ENCODE assay signal across 15 cellular contexts in the genomic region with DNA sequence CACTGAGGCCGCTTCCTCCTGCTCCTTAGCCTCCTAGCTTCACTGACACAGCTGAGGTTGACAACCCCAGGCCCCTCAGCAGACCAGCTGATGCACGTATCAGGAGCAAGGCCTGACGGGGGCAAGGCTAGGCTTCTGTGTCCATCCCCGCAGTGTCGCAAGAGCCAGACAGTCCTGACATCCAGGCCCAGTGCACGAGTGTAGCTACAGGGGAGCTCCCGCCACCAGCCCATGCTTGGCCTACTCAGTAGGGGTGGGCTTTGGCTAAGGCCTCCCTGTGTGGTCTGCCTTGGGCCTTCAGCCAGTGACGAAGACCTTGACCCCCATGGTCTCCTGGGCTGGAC.
DNase-seq lines count a peak whose midpoint lies in the region; ATAC-seq, FAIRE-seq and TF ChIP-seq lines count a peak whose summit lies in the region.
"Had no signal": no experiment of that assay in that cellular context is flagged by ENCODE, and none has a peak within 500 bp of the region (broad histone marks: within the 10 kb centered on the region; RNA-seq: fewer than 3 reads in every experiment).

No MANE protein-coding gene starts in this region.

- H3K9me3 Mint-ChIP-seq in activated CD4-positive, alpha-beta T cell treated with anti-CD3 and anti-CD28 coated beads, Interleukin-2, amount 10 ng/mL, durations not matched to agents 24 days and 14 days: no peaks in the 10 kb centered on the region
- no peaks in the 10 kb centered on the region for H3K9me3 Mint-ChIP-seq in immature natural killer cell
- H3K9me3 Mint-ChIP-seq in stimulated activated effector memory CD8-positive, alpha-beta T cell treated with anti-CD3 and anti-CD28 coated beads, Interleukin-12 subunit alpha, Interleukin-12 subunit beta, amount 100 ng/mL, for 72 hours: no peaks in the 10 kb centered on the region
- no peaks in the 10 kb centered on the region for H3K9me3 Mint-ChIP-seq in CD4-positive, alpha-beta memory T cell
- H3K9me3 Mint-ChIP-seq: activated T-helper 1 cell treated with anti-CD3 and anti-CD28 coated beads, Interleukin-12 subunit alpha, Interleukin-12 subunit beta, Interleukin-2, Interleukin-4 antibody, amounts not matched to agents 30 ng/mL and 10 ng/mL and 1 ng/mL, durations not matched to agents 14 hours and 24 hours and 36 hours; endodermal cell had no signal

- peaks cover 7% of the 10 kb centered on the region for H3K27me3 Mint-ChIP-seq in activated CD4-positive, alpha-beta T cell treated with anti-CD3 and anti-CD28 coated beads, Interleukin-2, amount 10 ng/mL, durations not matched to agents 24 days and 14 days
- H3K27me3 Mint-ChIP-seq in immature natural killer cell (ENCODE audit: low read depth in 3 of 3): peaks cover 9 to 12% (median 11%) of the 10 kb centered on the region in 3 donors
- no peaks in the 10 kb centered on the region for H3K27me3 Mint-ChIP-seq in CD4-positive, alpha-beta memory T cell

- in situ Hi-C loops in astrocyte of the spinal cord (cut with HindIII; ENCODE audit: low sequenced_read_pairs): no loop called here

- no peaks in the 10 kb centered on the region for H3K27me3 ChIP-seq in CD4-positive, alpha-beta memory T cell (ENCODE audit: insufficient read depth, low read length)
- H3K27me3 ChIP-seq: foreskin keratinocyte had no signal

- H3K4me3 Mint-ChIP-seq in activated CD4-positive, alpha-beta T cell treated with anti-CD3 and anti-CD28 coated beads, Interleukin-2, amount 10 ng/mL, durations not matched to agents 24 days and 14 days: peak overlapping the region; percentile 18
- H3K4me3 Mint-ChIP-seq in immature natural killer cell: peak overlapping the region; percentile 74 to 86 (median 79)
- H3K4me3 Mint-ChIP-seq in stimulated activated effector memory CD8-positive, alpha-beta T cell treated with anti-CD3 and anti-CD28 coated beads, Interleukin-12 subunit alpha, Interleukin-12 subunit beta, amount 100 ng/mL, for 72 hours: peak overlapping the region; percentile 62
- peak overlapping the region in 1 of 8 donors; percentile 10 for H3K4me3 Mint-ChIP-seq in CD4-positive, alpha-beta memory T cell
- H3K4me3 Mint-ChIP-seq: endodermal cell had no signal

- peaks cover 24% of the 10 kb centered on the region for H3K4me1 ChIP-seq in CD4-positive, alpha-beta memory T cell (ENCODE audit: insufficient read depth, low read length)
- H3K4me1 ChIP-seq: foreskin keratinocyte had no signal

- H3K36me3 ChIP-seq in CD4-positive, alpha-beta memory T cell (ENCODE audit: insufficient read depth, low read length): no peaks in the 10 kb centered on the region

- intact Hi-C loops in activated CD4-positive, alpha-beta T cell treated with anti-CD3 and anti-CD28 coated beads, Interleukin-2, amount 10 ng/mL, durations not matched to agents 24 days and 14 days (cut with micrococcal nuclease): loop anchor here (5.0 kb wide), 2 partner anchors 177 to 198 kb away; partner anchors contain the start of gene DPF3
- intact Hi-C loops in CD4-positive, alpha-beta memory T cell (cut with micrococcal nuclease): no loop called here

- no peak overlapping the region for H3K27ac ChIP-seq in CD4-positive, alpha-beta memory T cell (ENCODE audit: low read depth, low read length)
- H3K27ac ChIP-seq: 22Rv1, foreskin keratinocyte had no signal

- no peak for DNase-seq in activated CD4-positive, alpha-beta T cell treated with anti-CD3 and anti-CD28 coated beads, Interleukin-2, amount 10 ng/mL, durations not matched to agents 24 days and 14 days
- DNase-seq in activated CD4-positive, alpha-beta T cell treated with anti-CD3 and anti-CD28 coated beads, Interleukin-2, amount 50 U/mL, for 48 hours: no peak
- peak; percentile 27 for DNase-seq in astrocyte of the spinal cord (ENCODE audit: low read depth, low spot score)
- DNase-seq in immature natural killer cell: peak in 1 of 3 donors; percentile 22
- DNase-seq in stimulated activated effector memory CD8-positive, alpha-beta T cell treated with anti-CD3 and anti-CD28 coated beads, Interleukin-12 subunit alpha, Interleukin-12 subunit beta, amount 100 ng/mL, for 72 hours (ENCODE audit: low spot score in 2 of 2): no peak
- no peak for DNase-seq in CD4-positive, alpha-beta memory T cell
- no peak for DNase-seq in GOT3 (lab: John Stamatoyannopoulos, UW)
- DNase-seq in GM19239 (ENCODE audit: insufficient read length, low spot score): no peak
- DNase-seq: endodermal cell; foreskin keratinocyte; NCI-H1694; NCI-H510A treated with DMSO at 0.1 percent for 48 hours; stimulated activated naive CD4-positive, alpha-beta T cell treated with Interleukin-2 at 50 U/mL for 16 hours had no signal

- POLR2A ChIA-PET in CD4-positive, alpha-beta memory T cell (lab: Charles Lee; ENCODE audit: partially characterized antibody): no interaction called here

- ATAC-seq in stimulated activated effector memory CD8-positive, alpha-beta T cell treated with anti-CD3 and anti-CD28 coated beads, Interleukin-12 subunit alpha, Interleukin-12 subunit beta, amount 100 ng/mL, for 72 hours: no peak

- H3K27ac Mint-ChIP-seq in activated CD4-positive, alpha-beta T cell treated with anti-CD3 and anti-CD28 coated beads, Interleukin-2, amount 10 ng/mL, durations not matched to agents 24 days and 14 days: no peak overlapping the region
- H3K27ac Mint-ChIP-seq in immature natural killer cell: peak overlapping the region; percentile 70 to 95 (median 88)
- peak overlapping the region; percentile 65 for H3K27ac Mint-ChIP-seq in stimulated activated effector memory CD8-positive, alpha-beta T cell treated with anti-CD3 and anti-CD28 coated beads, Interleukin-12 subunit alpha, Interleukin-12 subunit beta, amount 100 ng/mL, for 72 hours
- H3K27ac Mint-ChIP-seq in CD4-positive, alpha-beta memory T cell: peak overlapping the region in 2 of 7 donors; percentile 14 to 62
- H3K27ac Mint-ChIP-seq: endodermal cell had no signal

- H3K4me3 ChIP-seq in astrocyte of the spinal cord (ENCODE audit: low read depth, low read length): no peak overlapping the region
- H3K4me3 ChIP-seq in CD4-positive, alpha-beta memory T cell (ENCODE audit: low read length in 2 of 2): no peak overlapping the region

- H3K36me3 Mint-ChIP-seq in activated CD4-positive, alpha-beta T cell treated with anti-CD3 and anti-CD28 coated beads, Interleukin-2, amount 10 ng/mL, durations not matched to agents 24 days and 14 days (ENCODE audit: low read depth): peaks cover 5% of the 10 kb centered on the region
- H3K36me3 Mint-ChIP-seq in immature natural killer cell: peaks cover 0 to 9% (median 8%) of the 10 kb centered on the region in 3 donors
- H3K36me3 Mint-ChIP-seq in stimulated activated effector memory CD8-positive, alpha-beta T cell treated with anti-CD3 and anti-CD28 coated beads, Interleukin-12 subunit alpha, Interleukin-12 subunit beta, amount 100 ng/mL, for 72 hours: no peaks in the 10 kb centered on the region
- H3K36me3 Mint-ChIP-seq in CD4-positive, alpha-beta memory T cell: no peaks in the 10 kb centered on the region

- no peaks in the 10 kb centered on the region for H3K9me3 ChIP-seq in CD4-positive, alpha-beta memory T cell (ENCODE audit: control insufficient read depth in 1 of 2, low read length in 2 of 2)

- peaks cover 43% of the 10 kb centered on the region for H3K4me1 Mint-ChIP-seq in activated CD4-positive, alpha-beta T cell treated with anti-CD3 and anti-CD28 coated beads, Interleukin-2, amount 10 ng/mL, durations not matched to agents 24 days and 14 days
- H3K4me1 Mint-ChIP-seq in immature natural killer cell: peaks cover 64 to 82% of the 10 kb centered on the region in 2 donors
- H3K4me1 Mint-ChIP-seq in stimulated activated effector memory CD8-positive, alpha-beta T cell treated with anti-CD3 and anti-CD28 coated beads, Interleukin-12 subunit alpha, Interleukin-12 subunit beta, amount 100 ng/mL, for 72 hours: peaks cover 53% of the 10 kb centered on the region
- peaks cover 8 to 37% (median 23%) of the 10 kb centered on the region in 4 donors for H3K4me1 Mint-ChIP-seq in CD4-positive, alpha-beta memory T cell
- H3K4me1 Mint-ChIP-seq: endodermal cell had no signal

- no peak for FAIRE-seq in GM19239 (lab: Jason Lieb, UNC)

- no peak for TF ChIP-seq CTCF in astrocyte of the spinal cord (IDR thresholded peaks at IDR 0.05; ENCODE audit: low read depth, low read length)

- CTCF ChIA-PET in CD4-positive, alpha-beta memory T cell (lab: Charles Lee; ENCODE audit: partially characterized antibody): no interaction called here
